ENCODE assay signal across 1 cellular context in the genomic region with DNA sequence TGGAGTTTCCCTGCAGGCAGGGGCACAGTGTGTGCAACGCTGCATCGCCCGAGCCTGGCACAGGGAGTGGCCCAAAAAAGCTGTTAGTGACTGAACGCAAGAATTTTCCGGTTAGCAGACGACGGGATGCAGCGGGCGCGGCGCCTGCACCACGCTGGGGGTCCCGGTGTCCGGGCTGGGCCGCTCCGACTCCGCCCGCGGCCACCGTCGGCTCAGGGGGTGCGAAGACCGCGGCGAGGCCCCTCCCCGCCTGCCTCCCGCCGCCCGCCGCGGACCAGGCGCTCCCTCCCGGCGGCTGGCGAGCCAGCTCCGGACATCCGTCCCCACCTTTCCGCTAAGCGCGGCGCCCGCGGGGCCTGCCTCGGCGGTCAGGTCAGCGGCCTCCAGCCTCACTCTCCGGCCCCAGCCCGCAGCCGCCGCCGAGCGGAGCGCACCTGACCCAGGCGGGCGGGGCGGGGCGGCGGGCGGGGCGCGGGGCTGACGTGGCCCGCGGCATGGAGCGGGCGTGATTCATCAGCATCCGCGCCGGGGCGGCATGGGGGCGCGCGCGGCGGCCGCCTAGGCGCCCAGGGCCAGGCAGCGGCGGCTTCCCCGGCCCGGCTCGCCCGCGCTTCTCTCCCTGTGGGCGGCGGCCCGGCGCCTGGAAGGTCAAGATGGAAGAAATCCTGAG.
A peak's percentile ranks its signal among the peaks of the same experiment; 100 is the strongest.
TF ChIP-seq lines count a peak whose summit lies in the region.

A gene with protein sequence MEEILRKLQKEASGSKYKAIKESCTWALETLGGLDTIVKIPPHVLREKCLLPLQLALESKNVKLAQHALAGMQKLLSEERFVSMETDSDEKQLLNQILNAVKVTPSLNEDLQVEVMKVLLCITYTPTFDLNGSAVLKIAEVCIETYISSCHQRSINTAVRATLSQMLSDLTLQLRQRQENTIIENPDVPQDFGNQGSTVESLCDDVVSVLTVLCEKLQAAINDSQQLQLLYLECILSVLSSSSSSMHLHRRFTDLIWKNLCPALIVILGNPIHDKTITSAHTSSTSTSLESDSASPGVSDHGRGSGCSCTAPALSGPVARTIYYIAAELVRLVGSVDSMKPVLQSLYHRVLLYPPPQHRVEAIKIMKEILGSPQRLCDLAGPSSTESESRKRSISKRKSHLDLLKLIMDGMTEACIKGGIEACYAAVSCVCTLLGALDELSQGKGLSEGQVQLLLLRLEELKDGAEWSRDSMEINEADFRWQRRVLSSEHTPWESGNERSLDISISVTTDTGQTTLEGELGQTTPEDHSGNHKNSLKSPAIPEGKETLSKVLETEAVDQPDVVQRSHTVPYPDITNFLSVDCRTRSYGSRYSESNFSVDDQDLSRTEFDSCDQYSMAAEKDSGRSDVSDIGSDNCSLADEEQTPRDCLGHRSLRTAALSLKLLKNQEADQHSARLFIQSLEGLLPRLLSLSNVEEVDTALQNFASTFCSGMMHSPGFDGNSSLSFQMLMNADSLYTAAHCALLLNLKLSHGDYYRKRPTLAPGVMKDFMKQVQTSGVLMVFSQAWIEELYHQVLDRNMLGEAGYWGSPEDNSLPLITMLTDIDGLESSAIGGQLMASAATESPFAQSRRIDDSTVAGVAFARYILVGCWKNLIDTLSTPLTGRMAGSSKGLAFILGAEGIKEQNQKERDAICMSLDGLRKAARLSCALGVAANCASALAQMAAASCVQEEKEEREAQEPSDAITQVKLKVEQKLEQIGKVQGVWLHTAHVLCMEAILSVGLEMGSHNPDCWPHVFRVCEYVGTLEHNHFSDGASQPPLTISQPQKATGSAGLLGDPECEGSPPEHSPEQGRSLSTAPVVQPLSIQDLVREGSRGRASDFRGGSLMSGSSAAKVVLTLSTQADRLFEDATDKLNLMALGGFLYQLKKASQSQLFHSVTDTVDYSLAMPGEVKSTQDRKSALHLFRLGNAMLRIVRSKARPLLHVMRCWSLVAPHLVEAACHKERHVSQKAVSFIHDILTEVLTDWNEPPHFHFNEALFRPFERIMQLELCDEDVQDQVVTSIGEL (N-terminal part only) (plus strand): TSS at position 506 of the 670 bp plus-strand sequence. CDS start 148 bp downstream, at position 654.

TF ChIP-seq in WTC11, 78 proteins besides CTCF, POLR2A, EP300 and RAD21 (continued from another document and continues in another):
- TF ChIP-seq, protein P1, sequence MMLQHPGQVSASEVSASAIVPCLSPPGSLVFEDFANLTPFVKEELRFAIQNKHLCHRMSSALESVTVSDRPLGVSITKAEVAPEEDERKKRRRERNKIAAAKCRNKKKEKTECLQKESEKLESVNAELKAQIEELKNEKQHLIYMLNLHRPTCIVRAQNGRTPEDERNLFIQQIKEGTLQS (CRISPR knock-in tag; conservative IDR thresholded peaks at IDR 0.05): no peak
- TF ChIP-seq, protein P2, sequence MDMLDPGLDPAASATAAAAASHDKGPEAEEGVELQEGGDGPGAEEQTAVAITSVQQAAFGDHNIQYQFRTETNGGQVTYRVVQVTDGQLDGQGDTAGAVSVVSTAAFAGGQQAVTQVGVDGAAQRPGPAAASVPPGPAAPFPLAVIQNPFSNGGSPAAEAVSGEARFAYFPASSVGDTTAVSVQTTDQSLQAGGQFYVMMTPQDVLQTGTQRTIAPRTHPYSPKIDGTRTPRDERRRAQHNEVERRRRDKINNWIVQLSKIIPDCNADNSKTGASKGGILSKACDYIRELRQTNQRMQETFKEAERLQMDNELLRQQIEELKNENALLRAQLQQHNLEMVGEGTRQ (CRISPR knock-in tag; IDR thresholded peaks at IDR 0.05): peak; percentile 73
- no peak for TF ChIP-seq FOXJ3 (CRISPR knock-in tag; IDR thresholded peaks at IDR 0.05; ENCODE audit: borderline replicate concordance)
- TF ChIP-seq KAT7 (CRISPR knock-in tag; IDR thresholded peaks at IDR 0.05; ENCODE audit: borderline replicate concordance): 0 out of 2 replicates have a peak, but pooled peaks have one; percentile 81
- TF ChIP-seq, protein P3, sequence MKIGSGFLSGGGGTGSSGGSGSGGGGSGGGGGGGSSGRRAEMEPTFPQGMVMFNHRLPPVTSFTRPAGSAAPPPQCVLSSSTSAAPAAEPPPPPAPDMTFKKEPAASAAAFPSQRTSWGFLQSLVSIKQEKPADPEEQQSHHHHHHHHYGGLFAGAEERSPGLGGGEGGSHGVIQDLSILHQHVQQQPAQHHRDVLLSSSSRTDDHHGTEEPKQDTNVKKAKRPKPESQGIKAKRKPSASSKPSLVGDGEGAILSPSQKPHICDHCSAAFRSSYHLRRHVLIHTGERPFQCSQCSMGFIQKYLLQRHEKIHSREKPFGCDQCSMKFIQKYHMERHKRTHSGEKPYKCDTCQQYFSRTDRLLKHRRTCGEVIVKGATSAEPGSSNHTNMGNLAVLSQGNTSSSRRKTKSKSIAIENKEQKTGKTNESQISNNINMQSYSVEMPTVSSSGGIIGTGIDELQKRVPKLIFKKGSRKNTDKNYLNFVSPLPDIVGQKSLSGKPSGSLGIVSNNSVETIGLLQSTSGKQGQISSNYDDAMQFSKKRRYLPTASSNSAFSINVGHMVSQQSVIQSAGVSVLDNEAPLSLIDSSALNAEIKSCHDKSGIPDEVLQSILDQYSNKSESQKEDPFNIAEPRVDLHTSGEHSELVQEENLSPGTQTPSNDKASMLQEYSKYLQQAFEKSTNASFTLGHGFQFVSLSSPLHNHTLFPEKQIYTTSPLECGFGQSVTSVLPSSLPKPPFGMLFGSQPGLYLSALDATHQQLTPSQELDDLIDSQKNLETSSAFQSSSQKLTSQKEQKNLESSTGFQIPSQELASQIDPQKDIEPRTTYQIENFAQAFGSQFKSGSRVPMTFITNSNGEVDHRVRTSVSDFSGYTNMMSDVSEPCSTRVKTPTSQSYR (CRISPR knock-in tag; IDR thresholded peaks at IDR 0.05): no peak
- TF ChIP-seq, protein P4, sequence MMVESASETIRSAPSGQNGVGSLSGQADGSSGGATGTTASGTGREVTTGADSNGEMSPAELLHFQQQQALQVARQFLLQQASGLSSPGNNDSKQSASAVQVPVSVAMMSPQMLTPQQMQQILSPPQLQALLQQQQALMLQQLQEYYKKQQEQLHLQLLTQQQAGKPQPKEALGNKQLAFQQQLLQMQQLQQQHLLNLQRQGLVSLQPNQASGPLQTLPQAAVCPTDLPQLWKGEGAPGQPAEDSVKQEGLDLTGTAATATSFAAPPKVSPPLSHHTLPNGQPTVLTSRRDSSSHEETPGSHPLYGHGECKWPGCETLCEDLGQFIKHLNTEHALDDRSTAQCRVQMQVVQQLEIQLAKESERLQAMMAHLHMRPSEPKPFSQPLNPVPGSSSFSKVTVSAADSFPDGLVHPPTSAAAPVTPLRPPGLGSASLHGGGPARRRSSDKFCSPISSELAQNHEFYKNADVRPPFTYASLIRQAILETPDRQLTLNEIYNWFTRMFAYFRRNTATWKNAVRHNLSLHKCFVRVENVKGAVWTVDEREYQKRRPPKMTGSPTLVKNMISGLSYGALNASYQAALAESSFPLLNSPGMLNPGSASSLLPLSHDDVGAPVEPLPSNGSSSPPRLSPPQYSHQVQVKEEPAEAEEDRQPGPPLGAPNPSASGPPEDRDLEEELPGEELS (CRISPR knock-in tag; IDR thresholded peaks at IDR 0.05): 0 out of 2 replicates have a peak, but pooled peaks have one; percentile 49
- TF ChIP-seq, protein P5, sequence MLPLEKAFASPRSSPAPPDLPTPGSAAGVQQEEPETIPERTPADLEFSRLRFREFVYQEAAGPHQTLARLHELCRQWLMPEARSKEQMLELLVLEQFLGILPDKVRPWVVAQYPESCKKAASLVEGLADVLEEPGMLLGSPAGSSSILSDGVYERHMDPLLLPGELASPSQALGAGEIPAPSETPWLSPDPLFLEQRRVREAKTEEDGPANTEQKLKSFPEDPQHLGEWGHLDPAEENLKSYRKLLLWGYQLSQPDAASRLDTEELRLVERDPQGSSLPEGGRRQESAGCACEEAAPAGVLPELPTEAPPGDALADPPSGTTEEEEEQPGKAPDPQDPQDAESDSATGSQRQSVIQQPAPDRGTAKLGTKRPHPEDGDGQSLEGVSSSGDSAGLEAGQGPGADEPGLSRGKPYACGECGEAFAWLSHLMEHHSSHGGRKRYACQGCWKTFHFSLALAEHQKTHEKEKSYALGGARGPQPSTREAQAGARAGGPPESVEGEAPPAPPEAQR (CRISPR knock-in tag; IDR thresholded peaks at IDR 0.05): no peak
- TF ChIP-seq, protein P6, sequence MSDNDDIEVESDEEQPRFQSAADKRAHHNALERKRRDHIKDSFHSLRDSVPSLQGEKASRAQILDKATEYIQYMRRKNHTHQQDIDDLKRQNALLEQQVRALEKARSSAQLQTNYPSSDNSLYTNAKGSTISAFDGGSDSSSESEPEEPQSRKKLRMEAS (CRISPR knock-in tag; IDR thresholded peaks at IDR 0.05): no peak; the same call in 1 of the 2 replicates
- no peak for TF ChIP-seq ZNF121 (CRISPR knock-in tag; IDR thresholded peaks at IDR 0.05)
- TF ChIP-seq SP1 (CRISPR knock-in tag; conservative IDR thresholded peaks at IDR 0.05): peak; percentile 49; the same call in 1 of the 2 replicates
- TF ChIP-seq CBFB (CRISPR knock-in tag; IDR thresholded peaks at IDR 0.05; ENCODE audit: low read depth): no peak
- TF ChIP-seq, protein P7, sequence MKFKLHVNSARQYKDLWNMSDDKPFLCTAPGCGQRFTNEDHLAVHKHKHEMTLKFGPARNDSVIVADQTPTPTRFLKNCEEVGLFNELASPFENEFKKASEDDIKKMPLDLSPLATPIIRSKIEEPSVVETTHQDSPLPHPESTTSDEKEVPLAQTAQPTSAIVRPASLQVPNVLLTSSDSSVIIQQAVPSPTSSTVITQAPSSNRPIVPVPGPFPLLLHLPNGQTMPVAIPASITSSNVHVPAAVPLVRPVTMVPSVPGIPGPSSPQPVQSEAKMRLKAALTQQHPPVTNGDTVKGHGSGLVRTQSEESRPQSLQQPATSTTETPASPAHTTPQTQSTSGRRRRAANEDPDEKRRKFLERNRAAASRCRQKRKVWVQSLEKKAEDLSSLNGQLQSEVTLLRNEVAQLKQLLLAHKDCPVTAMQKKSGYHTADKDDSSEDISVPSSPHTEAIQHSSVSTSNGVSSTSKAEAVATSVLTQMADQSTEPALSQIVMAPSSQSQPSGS (CRISPR knock-in tag; IDR thresholded peaks at IDR 0.05; ENCODE audit: borderline replicate concordance, low read depth): no peak
- TF ChIP-seq, protein P8, sequence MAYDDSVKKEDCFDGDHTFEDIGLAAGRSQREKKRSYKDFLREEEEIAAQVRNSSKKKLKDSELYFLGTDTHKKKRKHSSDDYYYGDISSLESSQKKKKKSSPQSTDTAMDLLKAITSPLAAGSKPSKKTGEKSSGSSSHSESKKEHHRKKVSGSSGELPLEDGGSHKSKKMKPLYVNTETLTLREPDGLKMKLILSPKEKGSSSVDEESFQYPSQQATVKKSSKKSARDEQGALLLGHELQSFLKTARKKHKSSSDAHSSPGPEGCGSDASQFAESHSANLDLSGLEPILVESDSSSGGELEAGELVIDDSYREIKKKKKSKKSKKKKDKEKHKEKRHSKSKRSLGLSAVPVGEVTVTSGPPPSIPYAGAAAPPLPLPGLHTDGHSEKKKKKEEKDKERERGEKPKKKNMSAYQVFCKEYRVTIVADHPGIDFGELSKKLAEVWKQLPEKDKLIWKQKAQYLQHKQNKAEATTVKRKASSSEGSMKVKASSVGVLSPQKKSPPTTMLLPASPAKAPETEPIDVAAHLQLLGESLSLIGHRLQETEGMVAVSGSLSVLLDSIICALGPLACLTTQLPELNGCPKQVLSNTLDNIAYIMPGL (CRISPR knock-in tag; IDR thresholded peaks at IDR 0.05): no peak
- no peak for TF ChIP-seq ZNF671 (CRISPR knock-in tag; IDR thresholded peaks at IDR 0.05)
- no peak for TF ChIP-seq SMAD4 (CRISPR knock-in tag; IDR thresholded peaks at IDR 0.05)
- no peak for TF ChIP-seq ZNF219 (CRISPR knock-in tag; IDR thresholded peaks at IDR 0.05; ENCODE audit: borderline replicate concordance)
- TF ChIP-seq, protein P9, sequence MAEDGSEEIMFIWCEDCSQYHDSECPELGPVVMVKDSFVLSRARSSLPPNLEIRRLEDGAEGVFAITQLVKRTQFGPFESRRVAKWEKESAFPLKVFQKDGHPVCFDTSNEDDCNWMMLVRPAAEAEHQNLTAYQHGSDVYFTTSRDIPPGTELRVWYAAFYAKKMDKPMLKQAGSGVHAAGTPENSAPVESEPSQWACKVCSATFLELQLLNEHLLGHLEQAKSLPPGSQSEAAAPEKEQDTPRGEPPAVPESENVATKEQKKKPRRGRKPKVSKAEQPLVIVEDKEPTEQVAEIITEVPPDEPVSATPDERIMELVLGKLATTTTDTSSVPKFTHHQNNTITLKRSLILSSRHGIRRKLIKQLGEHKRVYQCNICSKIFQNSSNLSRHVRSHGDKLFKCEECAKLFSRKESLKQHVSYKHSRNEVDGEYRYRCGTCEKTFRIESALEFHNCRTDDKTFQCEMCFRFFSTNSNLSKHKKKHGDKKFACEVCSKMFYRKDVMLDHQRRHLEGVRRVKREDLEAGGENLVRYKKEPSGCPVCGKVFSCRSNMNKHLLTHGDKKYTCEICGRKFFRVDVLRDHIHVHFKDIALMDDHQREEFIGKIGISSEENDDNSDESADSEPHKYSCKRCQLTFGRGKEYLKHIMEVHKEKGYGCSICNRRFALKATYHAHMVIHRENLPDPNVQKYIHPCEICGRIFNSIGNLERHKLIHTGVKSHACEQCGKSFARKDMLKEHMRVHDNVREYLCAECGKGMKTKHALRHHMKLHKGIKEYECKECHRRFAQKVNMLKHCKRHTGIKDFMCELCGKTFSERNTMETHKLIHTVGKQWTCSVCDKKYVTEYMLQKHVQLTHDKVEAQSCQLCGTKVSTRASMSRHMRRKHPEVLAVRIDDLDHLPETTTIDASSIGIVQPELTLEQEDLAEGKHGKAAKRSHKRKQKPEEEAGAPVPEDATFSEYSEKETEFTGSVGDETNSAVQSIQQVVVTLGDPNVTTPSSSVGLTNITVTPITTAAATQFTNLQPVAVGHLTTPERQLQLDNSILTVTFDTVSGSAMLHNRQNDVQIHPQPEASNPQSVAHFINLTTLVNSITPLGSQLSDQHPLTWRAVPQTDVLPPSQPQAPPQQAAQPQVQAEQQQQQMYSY (CRISPR knock-in tag; IDR thresholded peaks at IDR 0.05): peak; percentile 39; the same call in 1 of the 2 replicates
- TF ChIP-seq RELA (CRISPR knock-in tag; IDR thresholded peaks at IDR 0.05; ENCODE audit: borderline replicate concordance): no peak
- TF ChIP-seq, protein P10, sequence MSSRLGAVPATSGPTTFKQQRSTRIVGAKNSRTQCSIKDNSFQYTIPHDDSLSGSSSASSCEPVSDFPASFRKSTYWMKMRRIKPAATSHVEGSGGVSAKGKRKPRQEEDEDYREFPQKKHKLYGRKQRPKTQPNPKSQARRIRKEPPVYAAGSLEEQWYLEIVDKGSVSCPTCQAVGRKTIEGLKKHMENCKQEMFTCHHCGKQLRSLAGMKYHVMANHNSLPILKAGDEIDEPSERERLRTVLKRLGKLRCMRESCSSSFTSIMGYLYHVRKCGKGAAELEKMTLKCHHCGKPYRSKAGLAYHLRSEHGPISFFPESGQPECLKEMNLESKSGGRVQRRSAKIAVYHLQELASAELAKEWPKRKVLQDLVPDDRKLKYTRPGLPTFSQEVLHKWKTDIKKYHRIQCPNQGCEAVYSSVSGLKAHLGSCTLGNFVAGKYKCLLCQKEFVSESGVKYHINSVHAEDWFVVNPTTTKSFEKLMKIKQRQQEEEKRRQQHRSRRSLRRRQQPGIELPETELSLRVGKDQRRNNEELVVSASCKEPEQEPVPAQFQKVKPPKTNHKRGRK (CRISPR knock-in tag; IDR thresholded peaks at IDR 0.05; ENCODE audit: borderline replicate concordance): no peak
- TF ChIP-seq, protein P11, sequence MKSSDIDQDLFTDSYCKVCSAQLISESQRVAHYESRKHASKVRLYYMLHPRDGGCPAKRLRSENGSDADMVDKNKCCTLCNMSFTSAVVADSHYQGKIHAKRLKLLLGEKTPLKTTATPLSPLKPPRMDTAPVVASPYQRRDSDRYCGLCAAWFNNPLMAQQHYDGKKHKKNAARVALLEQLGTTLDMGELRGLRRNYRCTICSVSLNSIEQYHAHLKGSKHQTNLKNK (CRISPR knock-in tag; IDR thresholded peaks at IDR 0.05): no peak
